ENCODE assay signal across 1 cellular context in genomic region chr6:80106418-80107235, GRCh38.
TF ChIP-seq lines count a peak whose summit lies in the region.

TSS of gene BCKDHB (plus strand) at chr6:80106671. CDS start at chr6:80106694, 23 bp downstream.

TF ChIP-seq in HepG2, 621 proteins besides CTCF, POLR2A, EP300 and RAD21 (continued from another document and continues in another):
- TF ChIP-seq ZNF740 (CRISPR knock-in tag; IDR thresholded peaks at IDR 0.05) (no peak), ZNF354B (CRISPR knock-in tag; IDR thresholded peaks at IDR 0.05) (0 out of 2 replicates have a peak, but pooled peaks have one; percentile 43), EZH2 (conservative IDR thresholded peaks at IDR 0.05; ENCODE audit: low read depth, low read length) (no peak), RORA (CRISPR knock-in tag; IDR thresholded peaks at IDR 0.05) (no peak), NFAT5 (CRISPR knock-in tag; IDR thresholded peaks at IDR 0.05) (peak; percentile 78), ZNF772 (CRISPR knock-in tag; IDR thresholded peaks at IDR 0.05) (peak; percentile 61; the same call in 1 of the 2 replicates), NFIB (CRISPR knock-in tag; IDR thresholded peaks at IDR 0.05; ENCODE audit: borderline replicate concordance) (0 out of 2 replicates have a peak, but pooled peaks have one; percentile 60), ZNF615 (CRISPR knock-in tag; IDR thresholded peaks at IDR 0.05; ENCODE audit: borderline replicate concordance) (no peak), ZNF644 (CRISPR knock-in tag; IDR thresholded peaks at IDR 0.05; ENCODE audit: low read depth) (peak; percentile 23; the same call in 1 of the 2 replicates), ZNF563 (CRISPR knock-in tag; IDR thresholded peaks at IDR 0.05) (peak; percentile 51; the same call in 1 of the 2 replicates), ATF4 (CRISPR knock-in tag; IDR thresholded peaks at IDR 0.05) (0 out of 4 replicates have a peak, but pooled peaks of 1 of the 2 experiments have one; percentile 16), ZMYM3 (CRISPR knock-in tag; IDR thresholded peaks at IDR 0.05) (no peak), SPEN (CRISPR knock-in tag; IDR thresholded peaks at IDR 0.05; ENCODE audit: low read depth) (peak; percentile 84), KLF6 (CRISPR knock-in tag; IDR thresholded peaks at IDR 0.05) (peak; percentile 56; the same call in 1 of the 2 replicates), ZBTB1 (CRISPR knock-in tag; IDR thresholded peaks at IDR 0.05; ENCODE audit: borderline replicate concordance) (no peak), DR1 (CRISPR knock-in tag; IDR thresholded peaks at IDR 0.05) (peak; percentile 94), ATF1 (CRISPR knock-in tag; IDR thresholded peaks at IDR 0.05) (peak; percentile 73), ZNF224 (CRISPR knock-in tag; IDR thresholded peaks at IDR 0.05) (no peak), GLMP (CRISPR knock-in tag; IDR thresholded peaks at IDR 0.05; ENCODE audit: borderline replicate concordance) (no peak), PCBP1 (IDR thresholded peaks at IDR 0.05; ENCODE audit: borderline replicate concordance, low read depth, low read length) (0 out of 2 replicates have a peak, but pooled peaks have one; percentile 33), GATAD1 (CRISPR knock-in tag; IDR thresholded peaks at IDR 0.05) (peak; percentile 76), ZNF878 (CRISPR knock-in tag; IDR thresholded peaks at IDR 0.05) (no peak), ZNF12 (CRISPR knock-in tag; IDR thresholded peaks at IDR 0.05) (peak; percentile 99), JUND (CRISPR knock-in tag; IDR thresholded peaks at IDR 0.05) (no peak), SAP130 (CRISPR knock-in tag; IDR thresholded peaks at IDR 0.05; ENCODE audit: low read depth) (peak; percentile 95), TARDBP (CRISPR knock-in tag; IDR thresholded peaks at IDR 0.05) (no peak; the same call in 1 of the 2 replicates), JUN (CRISPR knock-in tag; IDR thresholded peaks at IDR 0.05) (no peak), ZNF616 (CRISPR knock-in tag; IDR thresholded peaks at IDR 0.05; ENCODE audit: low read depth) (no peak), ZNF713 (CRISPR knock-in tag; IDR thresholded peaks at IDR 0.05) (no peak), ZC3H13 (CRISPR knock-in tag; IDR thresholded peaks at IDR 0.05) (peak; percentile 32; the same call in 1 of the 2 replicates), YEATS4 (CRISPR knock-in tag; IDR thresholded peaks at IDR 0.05; ENCODE audit: borderline replicate concordance) (peak; percentile 75; the same call in 1 of the 2 replicates), ZC3H4 (CRISPR knock-in tag; IDR thresholded peaks at IDR 0.05; ENCODE audit: borderline replicate concordance) (no peak), SNRNP70 (IDR thresholded peaks at IDR 0.05; ENCODE audit: low read depth, low read length) (no peak), SMC3 (IDR thresholded peaks at IDR 0.05; ENCODE audit: low read length) (no peak), TBX3 (IDR thresholded peaks at IDR 0.05; ENCODE audit: borderline replicate concordance) (no peak), SSRP1 (CRISPR knock-in tag; IDR thresholded peaks at IDR 0.05) (no peak), ZSCAN31 (CRISPR knock-in tag; IDR thresholded peaks at IDR 0.05; ENCODE audit: low read depth) (peak; percentile 67; the same call in 1 of the 2 replicates), ZNF350 (CRISPR knock-in tag; IDR thresholded peaks at IDR 0.05; ENCODE audit: borderline replicate concordance, low read depth) (peak; percentile 86; the same call in 1 of the 2 replicates), ARHGAP35 (CRISPR knock-in tag; IDR thresholded peaks at IDR 0.05; ENCODE audit: borderline replicate concordance) (peak; percentile 35; the same call in 1 of the 2 replicates), ZNF557 (CRISPR knock-in tag; IDR thresholded peaks at IDR 0.05) (no peak), NKX3-1 (CRISPR knock-in tag; IDR thresholded peaks at IDR 0.05) (peak; percentile 82; the same call in 1 of the 2 replicates), ZBTB3 (CRISPR knock-in tag; IDR thresholded peaks at IDR 0.05; ENCODE audit: borderline replicate concordance, low read depth) (no peak), DBP (CRISPR knock-in tag; IDR thresholded peaks at IDR 0.05; ENCODE audit: not compliant biosample characterization) (peak; percentile 91), ZNF607 (CRISPR knock-in tag; IDR thresholded peaks at IDR 0.05; ENCODE audit: borderline replicate concordance) (no peak; the same call in 1 of the 2 replicates), ZSCAN25 (CRISPR knock-in tag; IDR thresholded peaks at IDR 0.05) (no peak)
- TF ChIP-seq, protein P1, sequence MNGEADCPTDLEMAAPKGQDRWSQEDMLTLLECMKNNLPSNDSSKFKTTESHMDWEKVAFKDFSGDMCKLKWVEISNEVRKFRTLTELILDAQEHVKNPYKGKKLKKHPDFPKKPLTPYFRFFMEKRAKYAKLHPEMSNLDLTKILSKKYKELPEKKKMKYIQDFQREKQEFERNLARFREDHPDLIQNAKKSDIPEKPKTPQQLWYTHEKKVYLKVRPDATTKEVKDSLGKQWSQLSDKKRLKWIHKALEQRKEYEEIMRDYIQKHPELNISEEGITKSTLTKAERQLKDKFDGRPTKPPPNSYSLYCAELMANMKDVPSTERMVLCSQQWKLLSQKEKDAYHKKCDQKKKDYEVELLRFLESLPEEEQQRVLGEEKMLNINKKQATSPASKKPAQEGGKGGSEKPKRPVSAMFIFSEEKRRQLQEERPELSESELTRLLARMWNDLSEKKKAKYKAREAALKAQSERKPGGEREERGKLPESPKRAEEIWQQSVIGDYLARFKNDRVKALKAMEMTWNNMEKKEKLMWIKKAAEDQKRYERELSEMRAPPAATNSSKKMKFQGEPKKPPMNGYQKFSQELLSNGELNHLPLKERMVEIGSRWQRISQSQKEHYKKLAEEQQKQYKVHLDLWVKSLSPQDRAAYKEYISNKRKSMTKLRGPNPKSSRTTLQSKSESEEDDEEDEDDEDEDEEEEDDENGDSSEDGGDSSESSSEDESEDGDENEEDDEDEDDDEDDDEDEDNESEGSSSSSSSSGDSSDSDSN (CRISPR knock-in tag; IDR thresholded peaks at IDR 0.05), result peak; percentile 97
- TF ChIP-seq, protein P2, sequence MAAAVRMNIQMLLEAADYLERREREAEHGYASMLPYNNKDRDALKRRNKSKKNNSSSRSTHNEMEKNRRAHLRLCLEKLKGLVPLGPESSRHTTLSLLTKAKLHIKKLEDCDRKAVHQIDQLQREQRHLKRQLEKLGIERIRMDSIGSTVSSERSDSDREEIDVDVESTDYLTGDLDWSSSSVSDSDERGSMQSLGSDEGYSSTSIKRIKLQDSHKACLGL (CRISPR knock-in tag; IDR thresholded peaks at IDR 0.05), result peak; percentile 93
- TF ChIP-seq, protein P3, sequence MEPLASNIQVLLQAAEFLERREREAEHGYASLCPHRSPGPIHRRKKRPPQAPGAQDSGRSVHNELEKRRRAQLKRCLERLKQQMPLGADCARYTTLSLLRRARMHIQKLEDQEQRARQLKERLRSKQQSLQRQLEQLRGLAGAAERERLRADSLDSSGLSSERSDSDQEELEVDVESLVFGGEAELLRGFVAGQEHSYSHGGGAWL (CRISPR knock-in tag; IDR thresholded peaks at IDR 0.05), result peak; percentile 82; the same call in 1 of the 2 replicates
- TF ChIP-seq, protein P4, sequence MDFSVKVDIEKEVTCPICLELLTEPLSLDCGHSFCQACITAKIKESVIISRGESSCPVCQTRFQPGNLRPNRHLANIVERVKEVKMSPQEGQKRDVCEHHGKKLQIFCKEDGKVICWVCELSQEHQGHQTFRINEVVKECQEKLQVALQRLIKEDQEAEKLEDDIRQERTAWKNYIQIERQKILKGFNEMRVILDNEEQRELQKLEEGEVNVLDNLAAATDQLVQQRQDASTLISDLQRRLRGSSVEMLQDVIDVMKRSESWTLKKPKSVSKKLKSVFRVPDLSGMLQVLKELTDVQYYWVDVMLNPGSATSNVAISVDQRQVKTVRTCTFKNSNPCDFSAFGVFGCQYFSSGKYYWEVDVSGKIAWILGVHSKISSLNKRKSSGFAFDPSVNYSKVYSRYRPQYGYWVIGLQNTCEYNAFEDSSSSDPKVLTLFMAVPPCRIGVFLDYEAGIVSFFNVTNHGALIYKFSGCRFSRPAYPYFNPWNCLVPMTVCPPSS (IDR thresholded peaks at IDR 0.05), result no peak
- TF ChIP-seq, protein P5, sequence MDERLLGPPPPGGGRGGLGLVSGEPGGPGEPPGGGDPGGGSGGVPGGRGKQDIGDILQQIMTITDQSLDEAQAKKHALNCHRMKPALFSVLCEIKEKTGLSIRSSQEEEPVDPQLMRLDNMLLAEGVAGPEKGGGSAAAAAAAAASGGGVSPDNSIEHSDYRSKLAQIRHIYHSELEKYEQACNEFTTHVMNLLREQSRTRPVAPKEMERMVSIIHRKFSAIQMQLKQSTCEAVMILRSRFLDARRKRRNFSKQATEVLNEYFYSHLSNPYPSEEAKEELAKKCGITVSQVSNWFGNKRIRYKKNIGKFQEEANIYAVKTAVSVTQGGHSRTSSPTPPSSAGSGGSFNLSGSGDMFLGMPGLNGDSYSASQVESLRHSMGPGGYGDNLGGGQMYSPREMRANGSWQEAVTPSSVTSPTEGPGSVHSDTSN (CRISPR knock-in tag; IDR thresholded peaks at IDR 0.05), result no peak
- TF ChIP-seq, protein P6, sequence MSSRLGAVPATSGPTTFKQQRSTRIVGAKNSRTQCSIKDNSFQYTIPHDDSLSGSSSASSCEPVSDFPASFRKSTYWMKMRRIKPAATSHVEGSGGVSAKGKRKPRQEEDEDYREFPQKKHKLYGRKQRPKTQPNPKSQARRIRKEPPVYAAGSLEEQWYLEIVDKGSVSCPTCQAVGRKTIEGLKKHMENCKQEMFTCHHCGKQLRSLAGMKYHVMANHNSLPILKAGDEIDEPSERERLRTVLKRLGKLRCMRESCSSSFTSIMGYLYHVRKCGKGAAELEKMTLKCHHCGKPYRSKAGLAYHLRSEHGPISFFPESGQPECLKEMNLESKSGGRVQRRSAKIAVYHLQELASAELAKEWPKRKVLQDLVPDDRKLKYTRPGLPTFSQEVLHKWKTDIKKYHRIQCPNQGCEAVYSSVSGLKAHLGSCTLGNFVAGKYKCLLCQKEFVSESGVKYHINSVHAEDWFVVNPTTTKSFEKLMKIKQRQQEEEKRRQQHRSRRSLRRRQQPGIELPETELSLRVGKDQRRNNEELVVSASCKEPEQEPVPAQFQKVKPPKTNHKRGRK (CRISPR knock-in tag; IDR thresholded peaks at IDR 0.05), result no peak
